1 cellular context compared by ENCODE assay signal in the genomic region with DNA sequence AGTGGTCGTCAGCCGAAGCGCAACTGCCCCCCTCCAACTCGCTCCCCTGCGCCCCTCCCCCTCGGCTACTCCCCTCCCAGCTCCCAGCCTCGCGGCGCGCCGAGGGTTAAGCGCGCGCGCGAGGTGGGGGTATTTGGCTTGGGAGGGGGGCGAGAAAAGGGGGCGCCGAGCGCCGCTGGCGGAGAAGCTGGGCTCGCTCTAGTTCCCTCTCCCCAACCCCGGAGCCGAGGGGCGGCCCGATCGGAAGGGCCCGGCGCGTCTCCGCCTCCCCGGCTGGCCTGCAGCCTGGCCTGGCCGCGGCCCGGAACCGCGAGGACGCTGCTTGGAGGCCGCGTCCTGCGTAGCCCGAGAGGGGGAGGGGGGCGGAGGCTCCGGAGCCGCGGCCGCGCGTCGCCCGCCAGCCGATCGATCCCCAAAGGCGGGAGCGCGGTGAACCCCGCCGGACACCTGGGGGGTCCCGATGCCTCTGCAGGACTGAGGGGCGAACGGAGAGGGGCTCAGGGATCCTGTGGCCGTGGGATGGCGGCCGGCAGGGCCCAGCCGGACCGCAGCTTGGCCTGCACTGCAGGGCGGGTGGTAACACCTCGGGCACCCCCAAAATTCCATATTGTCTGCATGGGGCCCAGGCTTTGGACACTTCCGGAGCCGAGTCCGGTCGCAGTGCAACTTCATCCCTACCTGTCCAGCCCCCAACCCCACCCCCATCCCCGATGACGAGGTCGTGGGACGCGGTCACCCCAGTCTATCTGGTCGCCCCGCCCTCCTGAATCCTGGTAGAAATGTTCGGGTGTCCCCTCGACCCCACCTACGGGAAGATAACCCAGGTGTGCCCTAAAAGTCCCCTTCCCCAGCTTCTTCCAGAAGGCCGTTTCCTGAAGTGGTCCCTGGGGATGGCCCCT.
TF ChIP-seq lines count a peak whose summit lies in the region.

No MANE protein-coding gene starts in this region.

TF ChIP-seq in HepG2, 621 proteins besides CTCF, POLR2A, EP300 and RAD21 (continued from another document):
- TF ChIP-seq NR2C2 (CRISPR knock-in tag; IDR thresholded peaks at IDR 0.05; ENCODE audit: borderline replicate concordance), result peak; percentile 45; the same call in 1 of the 2 replicates
- peak; percentile 89 for TF ChIP-seq MXD4 (CRISPR knock-in tag; IDR thresholded peaks at IDR 0.05)
- TF ChIP-seq SALL2 (CRISPR knock-in tag; IDR thresholded peaks at IDR 0.05), result peak; percentile 91
- TF ChIP-seq, protein P1, sequence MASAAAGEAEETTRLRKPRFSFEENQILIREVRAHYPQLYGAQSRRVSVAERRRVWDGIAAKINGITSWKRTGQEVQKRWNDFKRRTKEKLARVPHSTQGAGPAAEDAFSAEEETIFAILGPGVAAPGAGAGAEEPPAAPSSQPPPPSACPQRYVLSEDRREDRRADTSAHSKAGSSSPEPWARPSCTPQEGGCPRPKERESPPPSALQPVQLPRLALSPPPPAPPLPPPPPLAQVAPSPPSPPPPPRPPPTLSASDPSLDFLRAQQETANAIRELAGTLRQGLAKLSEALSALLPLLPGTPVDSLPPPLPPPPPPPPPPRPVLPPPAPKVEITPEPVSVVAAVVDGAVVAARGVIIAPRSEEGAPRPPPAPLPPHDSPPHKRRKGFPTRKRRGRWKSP (CRISPR knock-in tag; IDR thresholded peaks at IDR 0.05), result peak; percentile 58
- peak; percentile 39; the same call in 1 of the 2 replicates for TF ChIP-seq ZNF101 (CRISPR knock-in tag; IDR thresholded peaks at IDR 0.05; ENCODE audit: borderline replicate concordance, low read depth)
- no peak for TF ChIP-seq HNF4G (IDR thresholded peaks at IDR 0.05; ENCODE audit: borderline replicate concordance, low read depth, low read length)
- TF ChIP-seq HNF4G (CRISPR knock-in tag; IDR thresholded peaks at IDR 0.05; ENCODE audit: borderline replicate concordance, low read depth), result 0 out of 2 replicates have a peak, but pooled peaks have one; percentile 24
- TF ChIP-seq ZNF879 (CRISPR knock-in tag; IDR thresholded peaks at IDR 0.05), result no peak
- no peak for TF ChIP-seq ZNF598 (CRISPR knock-in tag; IDR thresholded peaks at IDR 0.05; ENCODE audit: borderline replicate concordance)
- peak; percentile 24 for TF ChIP-seq ZNF670 (CRISPR knock-in tag; IDR thresholded peaks at IDR 0.05; ENCODE audit: borderline replicate concordance)
- TF ChIP-seq XRCC5 (optimal IDR thresholded peaks at IDR 0.05; ENCODE audit: low read length), result peak; percentile 68
- peak; percentile 89 for TF ChIP-seq KLF6 (CRISPR knock-in tag; IDR thresholded peaks at IDR 0.05)
- no peak for TF ChIP-seq MZF1 (CRISPR knock-in tag; IDR thresholded peaks at IDR 0.05; ENCODE audit: borderline replicate concordance)
- 0 out of 2 replicates have a peak, but pooled peaks have one; percentile 4 for TF ChIP-seq CEBPG (CRISPR knock-in tag; IDR thresholded peaks at IDR 0.05)
- no peak; the same call in 1 of the 2 replicates for TF ChIP-seq RFXAP (CRISPR knock-in tag; IDR thresholded peaks at IDR 0.05; ENCODE audit: borderline replicate concordance)
- no peak; the same call in 1 of the 2 replicates for TF ChIP-seq PHF21A (CRISPR knock-in tag; IDR thresholded peaks at IDR 0.05)
- TF ChIP-seq HOXA7 (CRISPR knock-in tag; IDR thresholded peaks at IDR 0.05), result no peak
- peak; percentile 88; the same call in 1 of the 2 replicates for TF ChIP-seq ZNF747 (CRISPR knock-in tag; IDR thresholded peaks at IDR 0.05; ENCODE audit: borderline replicate concordance)
- TF ChIP-seq EED (CRISPR knock-in tag; IDR thresholded peaks at IDR 0.05), result peak; percentile 94
- TF ChIP-seq ARNTL (CRISPR knock-in tag; IDR thresholded peaks at IDR 0.05), result peak; percentile 55; the same call in 1 of the 2 replicates
- TF ChIP-seq ZBTB20 (CRISPR knock-in tag; IDR thresholded peaks at IDR 0.05; ENCODE audit: borderline replicate concordance, low read depth), result peak; percentile 75; the same call in 1 of the 2 replicates
- no peak for TF ChIP-seq TBX3 (IDR thresholded peaks at IDR 0.05; ENCODE audit: borderline replicate concordance)
- TF ChIP-seq ZNF317 (CRISPR knock-in tag; IDR thresholded peaks at IDR 0.05), result no peak
- TF ChIP-seq KDM5A (IDR thresholded peaks at IDR 0.05; ENCODE audit: borderline replicate concordance, low read length), result no peak
- peak; percentile 18 for TF ChIP-seq TBL1XR1 (IDR thresholded peaks at IDR 0.05; ENCODE audit: borderline replicate concordance, low read length, partially characterized antibody)
- TF ChIP-seq ZSCAN30 (CRISPR knock-in tag; IDR thresholded peaks at IDR 0.05), result no peak
- TF ChIP-seq U2AF2 (IDR thresholded peaks at IDR 0.05; ENCODE audit: low read depth, low read length), result no peak
- no peak for TF ChIP-seq CC2D1A (CRISPR knock-in tag; IDR thresholded peaks at IDR 0.05)
- TF ChIP-seq KDM3A (CRISPR knock-in tag; IDR thresholded peaks at IDR 0.05; ENCODE audit: low read depth), result peak; percentile 44; the same call in 1 of the 2 replicates
- TF ChIP-seq ZFP37 (CRISPR knock-in tag; IDR thresholded peaks at IDR 0.05; ENCODE audit: borderline replicate concordance), result no peak
- 0 out of 2 replicates have a peak, but pooled peaks have one; percentile 15 for TF ChIP-seq SOX13 (IDR thresholded peaks at IDR 0.05)
- TF ChIP-seq SOX13 (CRISPR knock-in tag; conservative IDR thresholded peaks at IDR 0.05 in 1 of 2, IDR thresholded peaks at IDR 0.05 in 1 of 2), result peak in 1 of 2 experiments; percentile 20; a peak in 1 of 4 replicates
- TF ChIP-seq PHF5A (CRISPR knock-in tag; IDR thresholded peaks at IDR 0.05; ENCODE audit: low read depth, unreplicated experiment), result no peak
- TF ChIP-seq RBM39 (IDR thresholded peaks at IDR 0.05; ENCODE audit: low read depth, low read length, poor library complexity, severe bottlenecking), result peak; percentile 94
- peak; percentile 85 for TF ChIP-seq ZNF782 (CRISPR knock-in tag; IDR thresholded peaks at IDR 0.05; ENCODE audit: borderline replicate concordance)
- TF ChIP-seq ZNF354B (CRISPR knock-in tag; IDR thresholded peaks at IDR 0.05), result no peak
- no peak for TF ChIP-seq NFKBIZ (CRISPR knock-in tag; IDR thresholded peaks at IDR 0.05)
- TF ChIP-seq ZNF230 (CRISPR knock-in tag; IDR thresholded peaks at IDR 0.05), result peak; percentile 77; the same call in 1 of the 2 replicates
- no peak for TF ChIP-seq ZNF335 (CRISPR knock-in tag; IDR thresholded peaks at IDR 0.05)
- peak; percentile 94 for TF ChIP-seq AGO2 (optimal IDR thresholded peaks at IDR 0.05; ENCODE audit: low read depth, low read length)
- TF ChIP-seq ZNF556 (CRISPR knock-in tag; IDR thresholded peaks at IDR 0.05; ENCODE audit: borderline replicate concordance), result peak; percentile 95
- TF ChIP-seq NONO (IDR thresholded peaks at IDR 0.05), result no peak
- peak; percentile 97 for TF ChIP-seq NONO (CRISPR knock-in tag; conservative IDR thresholded peaks at IDR 0.05)
- TF ChIP-seq NR1H2 (CRISPR knock-in tag; IDR thresholded peaks at IDR 0.05; ENCODE audit: borderline replicate concordance, low read depth), result peak; percentile 81; the same call in 1 of the 2 replicates
- TF ChIP-seq, protein P2, sequence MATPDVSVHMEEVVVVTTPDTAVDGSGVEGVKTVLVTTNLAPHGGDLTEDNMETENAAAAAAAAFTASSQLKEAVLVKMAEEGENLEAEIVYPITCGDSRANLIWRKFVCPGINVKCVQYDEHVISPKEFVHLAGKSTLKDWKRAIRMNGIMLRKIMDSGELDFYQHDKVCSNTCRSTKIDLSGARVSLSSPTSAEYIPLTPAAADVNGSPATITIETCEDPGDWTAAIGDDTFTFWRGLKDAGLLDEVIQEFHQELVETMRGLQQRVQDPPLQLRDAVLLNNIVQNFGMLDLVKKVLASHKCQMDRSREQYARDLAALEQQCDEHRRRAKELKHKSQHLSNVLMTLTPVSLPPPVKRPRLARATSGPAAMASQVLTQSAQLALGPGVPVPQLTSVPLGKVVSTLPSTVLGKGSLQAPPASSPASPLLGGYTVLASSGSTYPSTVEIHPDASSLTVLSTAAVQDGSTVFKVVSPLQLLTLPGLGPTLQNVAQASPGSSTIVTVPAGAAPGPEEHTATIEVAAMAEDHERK (CRISPR knock-in tag; IDR thresholded peaks at IDR 0.05; ENCODE audit: low read depth), result 0 out of 2 replicates have a peak, but pooled peaks have one; percentile 29
- TF ChIP-seq NFKB2 (CRISPR knock-in tag; IDR thresholded peaks at IDR 0.05; ENCODE audit: borderline replicate concordance), result peak; percentile 42; the same call in 1 of the 2 replicates
- TF ChIP-seq, protein P3, sequence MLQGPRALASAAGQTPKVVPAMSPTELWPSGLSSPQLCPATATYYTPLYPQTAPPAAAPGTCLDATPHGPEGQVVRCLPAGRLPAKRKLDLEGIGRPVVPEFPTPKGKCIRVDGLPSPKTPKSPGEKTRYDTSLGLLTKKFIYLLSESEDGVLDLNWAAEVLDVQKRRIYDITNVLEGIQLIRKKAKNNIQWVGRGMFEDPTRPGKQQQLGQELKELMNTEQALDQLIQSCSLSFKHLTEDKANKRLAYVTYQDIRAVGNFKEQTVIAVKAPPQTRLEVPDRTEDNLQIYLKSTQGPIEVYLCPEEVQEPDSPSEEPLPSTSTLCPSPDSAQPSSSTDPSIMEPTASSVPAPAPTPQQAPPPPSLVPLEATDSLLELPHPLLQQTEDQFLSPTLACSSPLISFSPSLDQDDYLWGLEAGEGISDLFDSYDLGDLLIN (CRISPR knock-in tag; IDR thresholded peaks at IDR 0.05; ENCODE audit: borderline replicate concordance), result no peak
- TF ChIP-seq RCOR2 (CRISPR knock-in tag; IDR thresholded peaks at IDR 0.05), result no peak
- TF ChIP-seq ZNF143 (CRISPR knock-in tag; IDR thresholded peaks at IDR 0.05), result no peak; the same call in 1 of the 2 replicates
- TF ChIP-seq PAF1 (CRISPR knock-in tag; IDR thresholded peaks at IDR 0.05), result no peak
- TF ChIP-seq ZSCAN21 (CRISPR knock-in tag; IDR thresholded peaks at IDR 0.05; ENCODE audit: borderline replicate concordance), result peak; percentile 94
- peak; percentile 92 for TF ChIP-seq ZFP36L1 (CRISPR knock-in tag; IDR thresholded peaks at IDR 0.05)
- peak; percentile 94; the same call in 1 of the 2 replicates for TF ChIP-seq ZNF772 (CRISPR knock-in tag; IDR thresholded peaks at IDR 0.05)
- TF ChIP-seq ZNF235 (CRISPR knock-in tag; IDR thresholded peaks at IDR 0.05; ENCODE audit: borderline replicate concordance), result no peak
- TF ChIP-seq, protein P4, sequence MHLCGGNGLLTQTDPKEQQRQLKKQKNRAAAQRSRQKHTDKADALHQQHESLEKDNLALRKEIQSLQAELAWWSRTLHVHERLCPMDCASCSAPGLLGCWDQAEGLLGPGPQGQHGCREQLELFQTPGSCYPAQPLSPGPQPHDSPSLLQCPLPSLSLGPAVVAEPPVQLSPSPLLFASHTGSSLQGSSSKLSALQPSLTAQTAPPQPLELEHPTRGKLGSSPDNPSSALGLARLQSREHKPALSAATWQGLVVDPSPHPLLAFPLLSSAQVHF (CRISPR knock-in tag; IDR thresholded peaks at IDR 0.05), result peak; percentile 85; the same call in 1 of the 2 replicates
